In genomic region chr3:150925751-150926201, GRCh38 we compare ENCODE assay signal across 8 cellular contexts. TPM values are rescaled to one million over a fixed set of nuclear protein-coding genes. Genes with fewer than 3 reads are reported as not detected.
DNase-seq lines count a peak whose midpoint lies in the region; ATAC-seq and TF ChIP-seq lines count a peak whose summit lies in the region.

No MANE protein-coding gene starts in this region.

- no peaks in the 10 kb centered on the region for H3K36me3 ChIP-seq in effector memory CD4-positive, alpha-beta T cell (ENCODE audit: control insufficient read depth, insufficient read depth, low read length)
- no peaks in the 10 kb centered on the region for H3K36me3 ChIP-seq in testis (ENCODE audit: low read depth, missing control alignments)

- H3K4me3 ChIP-seq in effector memory CD4-positive, alpha-beta T cell (ENCODE audit: insufficient read depth, low read depth, low read length, poor library complexity, severe bottlenecking), result peak overlapping the region; percentile 1
- no peak overlapping the region for H3K4me3 ChIP-seq in testis

- TF ChIP-seq CTCF in natural killer cell (IDR thresholded peaks at IDR 0.05) (peak; percentile 52), testis (IDR thresholded peaks at IDR 0.05) (peak; percentile 23 to 46 (median 34))

- peaks cover 3 to 16% of the 10 kb centered on the region in 2 donors for H3K27me3 Mint-ChIP-seq in natural killer cell (ENCODE audit: low read depth in 2 of 2)

- H3K4me1 ChIP-seq in effector memory CD4-positive, alpha-beta T cell (ENCODE audit: control insufficient read depth, insufficient read depth, low read length, poor library complexity, severe bottlenecking), result no peaks in the 10 kb centered on the region
- no peaks in the 10 kb centered on the region for H3K4me1 ChIP-seq in testis

- H3K9me3 Mint-ChIP-seq in natural killer cell, result no peaks in the 10 kb centered on the region

- H3K4me1 Mint-ChIP-seq in natural killer cell, result peaks cover 9% of the 10 kb centered on the region in 2 donors

- no peak for TF ChIP-seq POLR2A in testis (IDR thresholded peaks at IDR 0.05)

- no peaks in the 10 kb centered on the region for H3K9me3 ChIP-seq in effector memory CD4-positive, alpha-beta T cell (ENCODE audit: control insufficient read depth, low read length)
- H3K9me3 ChIP-seq in testis, result no peaks in the 10 kb centered on the region

- no peaks in the 10 kb centered on the region for H3K36me3 Mint-ChIP-seq in natural killer cell

- intact Hi-C loops in natural killer cell (cut with micrococcal nuclease), result loop anchor here (5.0 kb wide), 1 partner anchor 222 kb away; no protein-coding TSS in a partner anchor
- intact Hi-C loops in testis (cut with DNase I; ENCODE audit: low total_unique reads), result no loop called here

- peak overlapping the region; percentile 25 for H3K4me3 Mint-ChIP-seq in natural killer cell

- H3K27me3 ChIP-seq in effector memory CD4-positive, alpha-beta T cell (replicated peaks; ENCODE audit: control insufficient read depth, insufficient read depth, low read length, poor library complexity, severe bottlenecking), result no peaks in the 10 kb centered on the region
- H3K27me3 ChIP-seq in testis, result no peaks in the 10 kb centered on the region

- H3K27ac ChIP-seq in effector memory CD4-positive, alpha-beta T cell (ENCODE audit: insufficient read depth, low read length, poor library complexity, severe bottlenecking), result no peak overlapping the region
- H3K27ac ChIP-seq in testis, result no peak overlapping the region

- peak; percentile 24 to 42 for DNase-seq in SHP77 (lab: John Stamatoyannopoulos, UW)
- DNase-seq in SHP77 treated with DMSO at 0.1 percent for 48 hours (lab: John Stamatoyannopoulos, UW), result no peak
- DNase-seq in NCI-H1930 (lab: John Stamatoyannopoulos, UW), result peak; percentile 24 to 43
- DNase-seq in activated CD4-positive, alpha-beta T cell treated with anti-CD3 and anti-CD28 coated beads for 4 hours, result peak; percentile 26 to 41
- DNase-seq in effector memory CD4-positive, alpha-beta T cell, result peak in 1 of 3 donors; percentile 3
- peak; percentile 23 for DNase-seq in natural killer cell
- peak; percentile 67 for DNase-seq in testis

- no peak overlapping the region for H3K27ac Mint-ChIP-seq in natural killer cell

- ATAC-seq in HG02870 (IDR thresholded peaks at IDR 0.05; ENCODE audit: unreplicated experiment), result peak; percentile 80
- peak; percentile 37 to 82 (median 47) for ATAC-seq in natural killer cell

- 21 to 26% methylated on average over 11 to 14 of the region's 14 CpGs for WGBS in testis, 2 donors

RNA-seq across cellular contexts. Expression of gene MINDY4B, which starts 20.5 kb away (rescaled TPM):
- not detected for total RNA-seq in natural killer cell
- total RNA-seq in testis, result not detected
- polyA plus RNA-seq in testis (ENCODE audit: insufficient read depth, low read depth, low replicate concordance), result not detected

RNA-seq across cellular contexts. Expression of gene CLRN1, which starts 46.8 kb away (rescaled TPM):
- not detected for total RNA-seq in natural killer cell
- under 1 TPM; 0.43 to 0.79 TPM for total RNA-seq in testis
- polyA plus RNA-seq in testis (ENCODE audit: insufficient read depth, low read depth, low replicate concordance), result 0.38 TPM
